Comparison of ENCODE assay signal across 2 cellular contexts in the genomic region with DNA sequence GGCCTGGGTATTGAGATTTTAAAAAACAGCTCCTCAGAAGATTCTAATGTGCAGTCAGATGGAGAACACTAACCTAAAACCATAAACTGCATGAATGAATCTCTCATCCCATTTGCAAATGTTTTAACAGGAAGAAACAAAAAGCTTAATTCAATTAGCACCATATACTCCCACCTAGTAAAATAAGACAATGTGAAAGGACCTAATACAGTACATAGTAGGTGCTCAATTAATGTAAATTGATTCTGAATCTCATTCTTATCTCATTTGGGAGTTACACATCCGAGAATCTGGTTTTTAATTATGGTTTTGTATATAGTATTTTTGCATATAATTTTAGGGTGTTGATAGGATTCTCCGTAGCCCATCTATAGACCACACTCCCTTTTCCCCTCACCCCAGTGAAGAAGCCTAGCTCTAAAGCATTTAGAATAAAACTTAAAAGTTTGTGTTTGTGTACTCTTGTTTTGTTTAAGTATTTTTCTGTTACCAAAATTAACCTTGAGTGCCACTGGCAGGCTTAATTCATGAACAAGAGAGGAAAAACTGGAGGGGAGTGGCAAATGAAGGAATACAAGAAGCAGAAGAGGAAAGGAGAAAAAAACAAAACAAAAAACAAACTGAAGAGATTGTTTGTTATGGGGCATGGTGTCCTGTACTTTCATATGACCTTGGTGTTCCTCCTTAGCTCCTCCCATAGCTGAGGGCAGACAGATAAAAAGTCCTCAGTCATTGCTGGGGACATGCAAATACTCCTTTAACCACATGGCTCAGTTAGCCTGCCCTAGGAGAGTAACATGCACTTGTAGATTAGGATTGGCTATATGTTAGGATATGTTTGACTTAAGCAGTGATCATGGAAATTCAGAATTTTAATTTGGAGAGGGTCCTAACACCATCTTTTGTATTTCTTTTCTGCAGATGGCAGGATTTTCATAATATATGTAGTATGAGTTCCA.
TF ChIP-seq lines count a peak whose summit lies in the region.

No MANE protein-coding gene starts in this region.

TF ChIP-seq in SK-N-SH, 30 proteins besides CTCF, POLR2A, EP300 and RAD21 (continued from another document):
- TF ChIP-seq, protein P1, sequence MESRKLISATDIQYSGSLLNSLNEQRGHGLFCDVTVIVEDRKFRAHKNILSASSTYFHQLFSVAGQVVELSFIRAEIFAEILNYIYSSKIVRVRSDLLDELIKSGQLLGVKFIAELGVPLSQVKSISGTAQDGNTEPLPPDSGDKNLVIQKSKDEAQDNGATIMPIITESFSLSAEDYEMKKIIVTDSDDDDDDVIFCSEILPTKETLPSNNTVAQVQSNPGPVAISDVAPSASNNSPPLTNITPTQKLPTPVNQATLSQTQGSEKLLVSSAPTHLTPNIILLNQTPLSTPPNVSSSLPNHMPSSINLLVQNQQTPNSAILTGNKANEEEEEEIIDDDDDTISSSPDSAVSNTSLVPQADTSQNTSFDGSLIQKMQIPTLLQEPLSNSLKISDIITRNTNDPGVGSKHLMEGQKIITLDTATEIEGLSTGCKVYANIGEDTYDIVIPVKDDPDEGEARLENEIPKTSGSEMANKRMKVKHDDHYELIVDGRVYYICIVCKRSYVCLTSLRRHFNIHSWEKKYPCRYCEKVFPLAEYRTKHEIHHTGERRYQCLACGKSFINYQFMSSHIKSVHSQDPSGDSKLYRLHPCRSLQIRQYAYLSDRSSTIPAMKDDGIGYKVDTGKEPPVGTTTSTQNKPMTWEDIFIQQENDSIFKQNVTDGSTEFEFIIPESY (IDR thresholded peaks at IDR 0.05; ENCODE audit: borderline replicate concordance, low read depth): no peak
- TF ChIP-seq MEF2A (IDR thresholded peaks at IDR 0.05; ENCODE audit: borderline replicate concordance, low read depth): no peak
- TF ChIP-seq, protein P2, sequence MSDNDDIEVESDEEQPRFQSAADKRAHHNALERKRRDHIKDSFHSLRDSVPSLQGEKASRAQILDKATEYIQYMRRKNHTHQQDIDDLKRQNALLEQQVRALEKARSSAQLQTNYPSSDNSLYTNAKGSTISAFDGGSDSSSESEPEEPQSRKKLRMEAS (IDR thresholded peaks at IDR 0.05; ENCODE audit: low read depth): no peak
- no peak for TF ChIP-seq EZH2phosphoT487 (IDR thresholded peaks at IDR 0.05; ENCODE audit: borderline replicate concordance, low read depth)
- no peak for TF ChIP-seq TEAD4 (IDR thresholded peaks at IDR 0.05; ENCODE audit: borderline replicate concordance, insufficient read depth)
- TF ChIP-seq TAF1 (IDR thresholded peaks at IDR 0.05; ENCODE audit: borderline replicate concordance, low read depth, low read length): no peak
- no peak for TF ChIP-seq POLR2AphosphoS5 (IDR thresholded peaks at IDR 0.05; ENCODE audit: low read depth, low read length)
- TF ChIP-seq CHD2 (IDR thresholded peaks at IDR 0.05; ENCODE audit: low read length, partially characterized antibody): no peak
- TF ChIP-seq, protein P3, sequence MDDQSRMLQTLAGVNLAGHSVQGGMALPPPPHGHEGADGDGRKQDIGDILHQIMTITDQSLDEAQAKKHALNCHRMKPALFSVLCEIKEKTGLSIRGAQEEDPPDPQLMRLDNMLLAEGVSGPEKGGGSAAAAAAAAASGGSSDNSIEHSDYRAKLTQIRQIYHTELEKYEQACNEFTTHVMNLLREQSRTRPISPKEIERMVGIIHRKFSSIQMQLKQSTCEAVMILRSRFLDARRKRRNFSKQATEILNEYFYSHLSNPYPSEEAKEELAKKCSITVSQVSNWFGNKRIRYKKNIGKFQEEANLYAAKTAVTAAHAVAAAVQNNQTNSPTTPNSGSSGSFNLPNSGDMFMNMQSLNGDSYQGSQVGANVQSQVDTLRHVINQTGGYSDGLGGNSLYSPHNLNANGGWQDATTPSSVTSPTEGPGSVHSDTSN (IDR thresholded peaks at IDR 0.05): no peak
- no peak for TF ChIP-seq RCOR1 (IDR thresholded peaks at IDR 0.05; ENCODE audit: low read length)
- TF ChIP-seq, protein P4, sequence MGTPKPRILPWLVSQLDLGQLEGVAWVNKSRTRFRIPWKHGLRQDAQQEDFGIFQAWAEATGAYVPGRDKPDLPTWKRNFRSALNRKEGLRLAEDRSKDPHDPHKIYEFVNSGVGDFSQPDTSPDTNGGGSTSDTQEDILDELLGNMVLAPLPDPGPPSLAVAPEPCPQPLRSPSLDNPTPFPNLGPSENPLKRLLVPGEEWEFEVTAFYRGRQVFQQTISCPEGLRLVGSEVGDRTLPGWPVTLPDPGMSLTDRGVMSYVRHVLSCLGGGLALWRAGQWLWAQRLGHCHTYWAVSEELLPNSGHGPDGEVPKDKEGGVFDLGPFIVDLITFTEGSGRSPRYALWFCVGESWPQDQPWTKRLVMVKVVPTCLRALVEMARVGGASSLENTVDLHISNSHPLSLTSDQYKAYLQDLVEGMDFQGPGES (IDR thresholded peaks at IDR 0.05; ENCODE audit: low read depth, low read length): no peak

TF ChIP-seq in SK-N-SH treated with all-trans-retinoic acid at 6 μM for 48 hours, 23 proteins besides CTCF, POLR2A, EP300 and RAD21 (continued from another document):
- TF ChIP-seq ZFP3 (CRISPR knock-in tag; IDR thresholded peaks at IDR 0.05): no peak
- no peak for TF ChIP-seq GLIS3 (CRISPR knock-in tag; IDR thresholded peaks at IDR 0.05)
- no peak for TF ChIP-seq TOX (CRISPR knock-in tag; IDR thresholded peaks at IDR 0.05; ENCODE audit: borderline replicate concordance)
- no peak for TF ChIP-seq RARB (CRISPR knock-in tag; IDR thresholded peaks at IDR 0.05)
- TF ChIP-seq SNAI2 (CRISPR knock-in tag; IDR thresholded peaks at IDR 0.05): no peak
- no peak for TF ChIP-seq ZC3H10 (CRISPR knock-in tag; IDR thresholded peaks at IDR 0.05)
- TF ChIP-seq ZNF70 (CRISPR knock-in tag; IDR thresholded peaks at IDR 0.05): no peak
- TF ChIP-seq, protein P5, sequence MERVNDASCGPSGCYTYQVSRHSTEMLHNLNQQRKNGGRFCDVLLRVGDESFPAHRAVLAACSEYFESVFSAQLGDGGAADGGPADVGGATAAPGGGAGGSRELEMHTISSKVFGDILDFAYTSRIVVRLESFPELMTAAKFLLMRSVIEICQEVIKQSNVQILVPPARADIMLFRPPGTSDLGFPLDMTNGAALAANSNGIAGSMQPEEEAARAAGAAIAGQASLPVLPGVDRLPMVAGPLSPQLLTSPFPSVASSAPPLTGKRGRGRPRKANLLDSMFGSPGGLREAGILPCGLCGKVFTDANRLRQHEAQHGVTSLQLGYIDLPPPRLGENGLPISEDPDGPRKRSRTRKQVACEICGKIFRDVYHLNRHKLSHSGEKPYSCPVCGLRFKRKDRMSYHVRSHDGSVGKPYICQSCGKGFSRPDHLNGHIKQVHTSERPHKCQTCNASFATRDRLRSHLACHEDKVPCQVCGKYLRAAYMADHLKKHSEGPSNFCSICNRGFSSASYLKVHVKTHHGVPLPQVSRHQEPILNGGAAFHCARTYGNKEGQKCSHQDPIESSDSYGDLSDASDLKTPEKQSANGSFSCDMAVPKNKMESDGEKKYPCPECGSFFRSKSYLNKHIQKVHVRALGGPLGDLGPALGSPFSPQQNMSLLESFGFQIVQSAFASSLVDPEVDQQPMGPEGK (CRISPR knock-in tag; IDR thresholded peaks at IDR 0.05; ENCODE audit: borderline replicate concordance): no peak
- TF ChIP-seq, protein P6, sequence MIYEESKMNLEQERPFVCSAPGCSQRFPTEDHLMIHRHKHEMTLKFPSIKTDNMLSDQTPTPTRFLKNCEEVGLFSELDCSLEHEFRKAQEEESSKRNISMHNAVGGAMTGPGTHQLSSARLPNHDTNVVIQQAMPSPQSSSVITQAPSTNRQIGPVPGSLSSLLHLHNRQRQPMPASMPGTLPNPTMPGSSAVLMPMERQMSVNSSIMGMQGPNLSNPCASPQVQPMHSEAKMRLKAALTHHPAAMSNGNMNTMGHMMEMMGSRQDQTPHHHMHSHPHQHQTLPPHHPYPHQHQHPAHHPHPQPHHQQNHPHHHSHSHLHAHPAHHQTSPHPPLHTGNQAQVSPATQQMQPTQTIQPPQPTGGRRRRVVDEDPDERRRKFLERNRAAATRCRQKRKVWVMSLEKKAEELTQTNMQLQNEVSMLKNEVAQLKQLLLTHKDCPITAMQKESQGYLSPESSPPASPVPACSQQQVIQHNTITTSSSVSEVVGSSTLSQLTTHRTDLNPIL (CRISPR knock-in tag; IDR thresholded peaks at IDR 0.05; ENCODE audit: low read depth): no peak
- no peak for TF ChIP-seq CSDC2 (CRISPR knock-in tag; IDR thresholded peaks at IDR 0.05)
- no peak for TF ChIP-seq ARNTL (CRISPR knock-in tag; IDR thresholded peaks at IDR 0.05; ENCODE audit: borderline replicate concordance, low read depth)
